24 cellular contexts compared by ENCODE assay signal in the genomic region with DNA sequence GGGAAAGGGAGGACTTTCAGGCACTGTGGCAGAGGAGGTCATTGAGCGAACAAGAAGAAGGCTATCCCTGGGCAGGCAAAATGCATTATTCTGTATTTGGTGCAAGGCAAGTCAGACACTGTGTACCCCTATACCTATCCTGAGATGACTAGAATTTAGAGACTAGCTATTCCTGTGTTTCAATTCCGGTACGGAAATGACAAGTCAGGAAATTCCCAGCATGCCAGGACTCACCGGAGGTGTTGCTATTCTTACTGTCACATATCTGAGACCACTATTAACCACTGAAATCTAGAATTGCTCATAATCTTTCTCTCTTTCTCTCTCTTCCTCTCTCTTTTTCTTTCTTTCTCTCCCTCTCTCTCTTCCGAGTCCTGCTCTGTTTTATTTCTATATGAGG.
DNase-seq lines count a peak whose midpoint lies in the region; ATAC-seq, FAIRE-seq and TF ChIP-seq lines count a peak whose summit lies in the region.
"Had no signal": no experiment of that assay in that cellular context is flagged by ENCODE, and none has a peak within 500 bp of the region (broad histone marks: within the 10 kb centered on the region; RNA-seq: fewer than 3 reads in every experiment).

No MANE protein-coding gene starts in this region.

- H3K4me3 Mint-ChIP-seq in MCF 10A (ENCODE audit: unreplicated experiment) (no peak overlapping the region), natural killer cell (no peak overlapping the region)
- H3K4me3 Mint-ChIP-seq: activated CD4-positive, alpha-beta T cell treated with anti-CD3 and anti-CD28 coated beads, Interleukin-2, amount 10 ng/mL, durations not matched to agents 24 days and 14 days; HFFc6; nephron had no signal

- BruUV-seq in mammary epithelial cell (replicated peaks; lab: Mats Ljungman, UMichigan) (no TSS peak), MCF 10A (replicated peaks; lab: Mats Ljungman, UMichigan) (no TSS peak)

- TF ChIP-seq CTCF in mammary epithelial cell (conservative IDR thresholded peaks at IDR 0.05 in 1 of 2, IDR thresholded peaks at IDR 0.05 in 1 of 2; ENCODE audit: extremely low read depth in 1 of 2, insufficient read depth in 1 of 2, low read depth in 1 of 2, low read length in 2 of 2): no peak
- no peak for TF ChIP-seq CTCF in MCF 10A (IDR thresholded peaks at IDR 0.05; ENCODE audit: unreplicated experiment)
- TF ChIP-seq CTCF in natural killer cell (IDR thresholded peaks at IDR 0.05): no peak

- H3K36me3 Mint-ChIP-seq in MCF 10A (ENCODE audit: insufficient read depth, unreplicated experiment) (no peaks in the 10 kb centered on the region), natural killer cell (no peaks in the 10 kb centered on the region)

- H3K36me3 ChIP-seq in mammary epithelial cell (ENCODE audit: insufficient read depth, low read length): no peaks in the 10 kb centered on the region
- H3K36me3 ChIP-seq: SJCRH30, upper lobe of right lung had no signal

- no peaks in the 10 kb centered on the region for H3K27me3 ChIP-seq in mammary epithelial cell (ENCODE audit: insufficient read depth, low read length)
- H3K27me3 ChIP-seq: SJCRH30, upper lobe of right lung had no signal

- H4K20me1 ChIP-seq in mammary epithelial cell (ENCODE audit: insufficient read depth, low read length): no peaks in the 10 kb centered on the region

- DNase-seq in mammary epithelial cell: peak; percentile 9
- DNase-seq in MCF 10A (ENCODE audit: unreplicated experiment): no peak
- DNase-seq in dermis microvascular lymphatic vessel endothelial cell (ENCODE audit: low read depth in 2 of 2): peak; percentile 73 to 82
- no peak for DNase-seq in H54 (ENCODE audit: insufficient read length, low spot score)
- DNase-seq in natural killer cell: no peak
- no peak for DNase-seq in NCI-H1105 (lab: John Stamatoyannopoulos, UW)
- DNase-seq: 8988T; activated CD4-positive, alpha-beta T cell treated with anti-CD3 and anti-CD28 coated beads, Interleukin-2, amount 10 ng/mL, durations not matched to agents 24 days and 14 days; activated CD8-positive, alpha-beta memory T cell treated with anti-CD3 and anti-CD28 coated beads, Interleukin-2, amount 50 U/mL, for 48 hours; activated gamma-delta T cell treated with Interleukin-2 at 50 U/mL for 16 hours; aorta; C1 segment of cervical spinal cord; glutamatergic neuron; HFFc6; mesenchymal stem cell; NCI-H1930; NCI-H510A; retina; SJCRH30; stimulated activated naive CD8-positive, alpha-beta T cell treated with anti-CD3 and anti-CD28 coated beads, Interleukin-15, Interleukin-2, amounts not matched to agents 100 U/mL and 50 U/mL, for 24 hours; upper lobe of right lung had no signal

- H3K79me2 ChIP-seq in mammary epithelial cell (ENCODE audit: insufficient read depth, low read length): no peaks in the 10 kb centered on the region

- no peaks in the 10 kb centered on the region for H3K9me3 Mint-ChIP-seq in MCF 10A (ENCODE audit: unreplicated experiment)
- H3K9me3 Mint-ChIP-seq in natural killer cell: peaks cover 0 to 2% of the 10 kb centered on the region in 2 donors
- H3K9me3 Mint-ChIP-seq: activated CD4-positive, alpha-beta T cell treated with anti-CD3 and anti-CD28 coated beads, Interleukin-2, amount 10 ng/mL, durations not matched to agents 24 days and 14 days; HFFc6; nephron had no signal

- POLR2A ChIA-PET in MCF 10A (lab: Yijun Ruan, JAX): no interaction called here

- WGBS in mammary epithelial cell (ENCODE audit: low coverage, missing lambda C conversion rate): 42% methylated on average over 5 of the region's 5 CpGs

- intact Hi-C loops in mammary epithelial cell (cut with micrococcal nuclease): no loop called here
- intact Hi-C loops in MCF 10A (cut with micrococcal nuclease): no loop called here
- intact Hi-C loops in natural killer cell (cut with micrococcal nuclease): no loop called here

- peaks cover 11% of the 10 kb centered on the region for H3K4me1 ChIP-seq in mammary epithelial cell (ENCODE audit: insufficient read depth, low read length)
- H3K4me1 ChIP-seq: SJCRH30, upper lobe of right lung had no signal

- FAIRE-seq in H54 (lab: Jason Lieb, UNC): no peak

- dilution Hi-C loops in mammary epithelial cell (cut with HindIII; ENCODE audit: low sequenced_read_pairs): no loop called here

- ATAC-seq in HG03432 (IDR thresholded peaks at IDR 0.05; ENCODE audit: unreplicated experiment): peak; percentile 72
- no peak for ATAC-seq in GM21360 (IDR thresholded peaks at IDR 0.05; ENCODE audit: unreplicated experiment)
- ATAC-seq in natural killer cell: no peak
- ATAC-seq: stimulated activated naive CD8-positive, alpha-beta T cell treated with anti-CD3 and anti-CD28 coated beads, Interleukin-15, Interleukin-2, amounts not matched to agents 100 U/mL and 50 U/mL, for 24 hours; upper lobe of right lung had no signal

- H2AFZ ChIP-seq in mammary epithelial cell (ENCODE audit: low read depth, low read length): peak overlapping the region; percentile 66

- peaks cover 9% of the 10 kb centered on the region for H3K4me1 Mint-ChIP-seq in MCF 10A (ENCODE audit: insufficient read depth, unreplicated experiment)
- no peaks in the 10 kb centered on the region for H3K4me1 Mint-ChIP-seq in natural killer cell
- H3K4me1 Mint-ChIP-seq: activated CD4-positive, alpha-beta T cell treated with anti-CD3 and anti-CD28 coated beads, Interleukin-2, amount 10 ng/mL, durations not matched to agents 24 days and 14 days; nephron had no signal

- TF ChIP-seq POLR2A in H54 (IDR thresholded peaks at IDR 0.05; ENCODE audit: low read depth, low read length): no peak

- H3K9me3 ChIP-seq in mammary epithelial cell (replicated peaks; ENCODE audit: insufficient read depth, low read length): no peaks in the 10 kb centered on the region
- H3K9me3 ChIP-seq: SJCRH30, upper lobe of right lung had no signal

- no peak overlapping the region for H3K27ac ChIP-seq in mammary epithelial cell (ENCODE audit: insufficient read depth, low read depth, low read length)
- H3K27ac ChIP-seq: SJCRH30, upper lobe of right lung had no signal

- H3K9ac ChIP-seq in mammary epithelial cell (ENCODE audit: insufficient read depth, low read length): no peak overlapping the region

- H3K27me3 Mint-ChIP-seq in MCF 10A (ENCODE audit: insufficient read depth, unreplicated experiment) (peaks cover 52% of the 10 kb centered on the region), natural killer cell (ENCODE audit: low read depth in 2 of 2) (no peaks in the 10 kb centered on the region)
- H3K27me3 Mint-ChIP-seq: activated CD4-positive, alpha-beta T cell treated with anti-CD3 and anti-CD28 coated beads, Interleukin-2, amount 10 ng/mL, durations not matched to agents 24 days and 14 days had no signal

- H3K4me2 ChIP-seq in mammary epithelial cell (ENCODE audit: insufficient read depth, low read depth, low read length): peak overlapping the region; percentile 6

- CTCF ChIA-PET in mammary epithelial cell (lab: Charles Lee; ENCODE audit: low non-redundant PET) (no interaction called here), MCF 10A (lab: Yijun Ruan, JAX) (no interaction called here)

- in situ Hi-C loops in mammary epithelial cell (cut with MboI; ENCODE audit: low sequenced_read_pairs in 2 of 2): no loop called here

- H3K27ac Mint-ChIP-seq in MCF 10A (ENCODE audit: low read depth, unreplicated experiment) (no peak overlapping the region), natural killer cell (no peak overlapping the region)
- H3K27ac Mint-ChIP-seq: activated CD4-positive, alpha-beta T cell treated with anti-CD3 and anti-CD28 coated beads, Interleukin-2, amount 10 ng/mL, durations not matched to agents 24 days and 14 days; HFFc6; nephron had no signal

- no peak overlapping the region for H3K4me3 ChIP-seq in mammary epithelial cell (replicated peaks in 1 of 3; ENCODE audit: insufficient read depth in 1 of 3, low read depth in 2 of 3, low read length in 3 of 3)
- H3K4me3 ChIP-seq: SJCRH30, upper lobe of right lung had no signal

Comparison
In these comparisons a context has a peak if more than half of its experiments do, and no peak if none do; other contexts are left out.
1. DNase-seq: peak in mammary epithelial cell (single experiment) and dermis microvascular lymphatic vessel endothelial cell (2 of 2); none in MCF 10A (single experiment), H54 (single experiment), natural killer cell (single experiment) and NCI-H1105 (single experiment).